In the genomic region with DNA sequence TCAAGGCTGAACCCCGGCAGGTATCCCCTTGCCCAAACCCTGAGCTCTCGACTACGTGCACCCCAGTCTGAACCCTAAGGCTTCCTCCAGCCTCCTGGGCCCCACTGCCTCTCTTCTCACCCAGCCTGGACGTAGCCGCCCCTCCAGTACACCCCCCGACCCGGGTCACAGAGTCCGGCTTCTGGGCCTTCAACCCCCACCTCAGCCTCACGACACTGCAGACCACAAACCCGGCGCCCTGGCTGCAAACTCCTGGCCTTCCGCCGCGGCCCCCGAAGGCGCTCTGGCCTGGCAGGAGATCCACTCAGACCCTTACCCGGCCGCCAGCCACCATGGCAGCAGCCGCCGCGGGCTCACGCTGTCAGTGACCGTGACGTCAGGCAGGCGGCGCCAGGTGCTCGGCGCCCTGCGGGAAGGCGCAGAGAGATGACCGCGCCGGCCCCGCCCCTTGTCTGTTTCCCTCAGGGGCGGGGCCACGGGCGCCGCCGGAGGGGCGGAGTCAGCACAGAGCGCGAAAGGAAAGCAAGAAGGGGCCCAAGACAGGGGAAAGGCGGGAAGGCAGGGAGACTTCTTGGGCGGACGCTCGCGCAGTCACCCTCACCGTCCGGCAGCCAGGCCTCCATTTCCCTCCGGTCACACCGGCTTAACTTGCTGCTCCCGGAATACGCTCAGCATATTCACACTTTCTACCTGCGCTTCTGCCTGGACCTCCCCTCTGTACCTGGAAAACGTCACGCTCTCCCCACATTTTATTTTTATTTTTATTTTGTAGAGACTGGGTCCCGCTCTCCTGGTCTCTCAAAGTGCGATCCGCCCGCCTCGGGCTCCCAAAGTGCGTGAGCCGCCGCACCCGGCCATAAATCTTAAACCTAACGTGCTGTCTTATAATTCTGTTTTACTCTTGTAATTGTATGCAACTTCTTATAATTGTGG, we compare ENCODE assay signal across 1 cellular context.
TF ChIP-seq lines count a peak whose summit lies in the region.

A gene with protein sequence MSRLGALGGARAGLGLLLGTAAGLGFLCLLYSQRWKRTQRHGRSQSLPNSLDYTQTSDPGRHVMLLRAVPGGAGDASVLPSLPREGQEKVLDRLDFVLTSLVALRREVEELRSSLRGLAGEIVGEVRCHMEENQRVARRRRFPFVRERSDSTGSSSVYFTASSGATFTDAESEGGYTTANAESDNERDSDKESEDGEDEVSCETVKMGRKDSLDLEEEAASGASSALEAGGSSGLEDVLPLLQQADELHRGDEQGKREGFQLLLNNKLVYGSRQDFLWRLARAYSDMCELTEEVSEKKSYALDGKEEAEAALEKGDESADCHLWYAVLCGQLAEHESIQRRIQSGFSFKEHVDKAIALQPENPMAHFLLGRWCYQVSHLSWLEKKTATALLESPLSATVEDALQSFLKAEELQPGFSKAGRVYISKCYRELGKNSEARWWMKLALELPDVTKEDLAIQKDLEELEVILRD (minus strand): TSS at position 372 of the 933 bp plus-strand sequence. CDS start 471 bp downstream, outside the sequence.

TF ChIP-seq in H1, 55 proteins besides CTCF, POLR2A, EP300 and RAD21 (continued from another document):
- no peak for TF ChIP-seq RXRA (IDR thresholded peaks at IDR 0.05; ENCODE audit: insufficient read depth, low read depth, low read length)
- TF ChIP-seq JUN (IDR thresholded peaks at IDR 0.05; ENCODE audit: low read depth, low read length) = no peak
- no peak; the same call in 1 of the 2 replicates for TF ChIP-seq RBBP5 (IDR thresholded peaks at IDR 0.05; ENCODE audit: borderline replicate concordance, low read depth, low read length)
- no peak for TF ChIP-seq MAFK (IDR thresholded peaks at IDR 0.05; ENCODE audit: low read depth, low read length)
- TF ChIP-seq, protein P1, sequence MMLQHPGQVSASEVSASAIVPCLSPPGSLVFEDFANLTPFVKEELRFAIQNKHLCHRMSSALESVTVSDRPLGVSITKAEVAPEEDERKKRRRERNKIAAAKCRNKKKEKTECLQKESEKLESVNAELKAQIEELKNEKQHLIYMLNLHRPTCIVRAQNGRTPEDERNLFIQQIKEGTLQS (IDR thresholded peaks at IDR 0.05; ENCODE audit: insufficient read depth, low read depth, low read length) = peak; percentile 95
